8 cellular contexts compared by ENCODE assay signal in the genomic region with DNA sequence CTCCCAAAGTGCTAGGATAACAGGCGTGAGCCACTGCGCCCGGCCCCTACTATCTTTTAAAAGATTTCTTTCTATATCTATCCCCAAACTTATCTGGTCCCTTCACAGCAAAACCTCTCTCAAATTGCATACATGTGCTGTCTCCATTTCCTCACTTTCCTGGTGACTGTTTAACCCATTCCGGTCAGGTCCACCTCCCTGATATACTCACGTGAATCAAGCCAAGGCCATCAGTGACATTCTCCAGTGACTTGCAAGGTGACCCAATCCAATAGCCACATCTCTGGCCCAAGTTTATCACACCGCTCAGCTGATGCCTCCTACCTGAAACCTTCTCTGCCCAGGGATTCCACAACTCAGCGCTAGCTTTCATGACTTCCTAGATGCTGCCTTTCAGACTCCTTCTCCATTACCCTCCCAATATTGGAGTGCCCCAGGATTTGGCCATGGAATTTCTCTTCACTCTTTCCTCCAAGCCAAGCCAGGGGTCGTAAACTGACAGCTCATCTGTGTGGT. TPM values are rescaled to one million over a fixed set of nuclear protein-coding genes. Genes with fewer than 3 reads are reported as not detected.
A peak's percentile ranks its signal among the peaks of the same experiment; 100 is the strongest.
DNase-seq lines count a peak whose midpoint lies in the region; ATAC-seq, FAIRE-seq and TF ChIP-seq lines count a peak whose summit lies in the region.

No MANE protein-coding gene starts in this region.

- H2AFZ ChIP-seq in K562 (ENCODE audit: low read depth, low read length) = peak overlapping the region; percentile 43; the same call in 1 of the 2 replicates

- intact Hi-C loops in K562 (cut with micrococcal nuclease) = loop anchor here (5.0 kb wide), 1 partner anchor 81 kb away; no protein-coding TSS in a partner anchor

- H3K79me2 ChIP-seq in K562 (ENCODE audit: control insufficient read depth, insufficient read depth, low read length) = peaks cover 43% of the 10 kb centered on the region

- CTCF ChIA-PET in K562 (lab: Yijun Ruan, JAX; ENCODE audit: low intra/inter-chr PET ratio) = interaction anchor here (0.5 kb wide), 1 partner anchor 63 kb away, joined by 3 read pairs; no protein-coding TSS in a partner anchor

- H3K27ac Mint-ChIP-seq in naive thymus-derived CD8-positive, alpha-beta T cell = peak overlapping the region; percentile 72 to 98 (median 96)

- H4K20me1 ChIP-seq in BLaER1 treated with 17β-estradiol and CSF1 and Interleukin-3, amounts not matched to agents 10 nM and 100 nM = peaks cover 0 to 66% (median 13%) of the 10 kb centered on the region in 11 experiments; a peak in 19 of 22 replicates
- H4K20me1 ChIP-seq in K562 (replicated peaks; ENCODE audit: control insufficient read depth, insufficient read depth, low read length) = no peaks in the 10 kb centered on the region

- H3K9me3 ChIP-seq in BLaER1 treated with 17β-estradiol and CSF1 and Interleukin-3, amounts not matched to agents 10 nM and 100 nM (replicated peaks in 1 of 11) = no peaks in the 10 kb centered on the region
- H3K9me3 ChIP-seq in HUES64 (ENCODE audit: insufficient read depth, low read depth, low read length) (no peaks in the 10 kb centered on the region), K562 (replicated peaks; ENCODE audit: control insufficient read depth, insufficient read depth, low read depth, low read length) (no peaks in the 10 kb centered on the region)

- peaks cover 0 to 26% (median 18%) of the 10 kb centered on the region in 11 experiments; a peak in 12 of 22 replicates for H3K36me3 ChIP-seq in BLaER1 treated with 17β-estradiol and CSF1 and Interleukin-3, amounts not matched to agents 10 nM and 100 nM
- H3K36me3 ChIP-seq in HUES64 (ENCODE audit: insufficient read depth, low read length) (0 out of 2 replicates have a peak, but pooled peaks cover 2% of the 10 kb centered on the region), K562 (ENCODE audit: control insufficient read depth, insufficient read depth, low read length) (peaks cover 4% of the 10 kb centered on the region; the same call in 1 of the 3 replicates)

- WGBS in HUES64 = 92% methylated on average over 8 of the region's 8 CpGs
- 14% methylated on average over 8 of the region's 8 CpGs for WGBS in K562 (ENCODE audit: insufficient coverage, low coverage, missing lambda C conversion rate)

- H3K4me3 ChIP-seq in BLaER1 treated with 17β-estradiol and CSF1 and Interleukin-3, amounts not matched to agents 10 nM and 100 nM = peak overlapping the region; percentile 59 to 98 (median 65)
- peak overlapping the region; percentile 87 for H3K4me3 ChIP-seq in HUES64 (ENCODE audit: low read length)
- peak overlapping the region; percentile 97 for H3K4me3 ChIP-seq in K562

- peak overlapping the region; percentile 87 to 93 (median 90) for H3K4me3 Mint-ChIP-seq in naive thymus-derived CD8-positive, alpha-beta T cell

- H3K9me3 Mint-ChIP-seq in naive thymus-derived CD8-positive, alpha-beta T cell = no peaks in the 10 kb centered on the region

- TF ChIP-seq CTCF in K562 (IDR thresholded peaks at IDR 0.05 in 2 of 3, conservative IDR thresholded peaks at IDR 0.05 in 1 of 3; ENCODE audit: insufficient read depth in 2 of 3, low read depth in 1 of 3, low read length in 3 of 3) = no peak

- H3K27ac ChIP-seq in BLaER1 treated with 17β-estradiol and CSF1 and Interleukin-3, amounts not matched to agents 10 nM and 100 nM = peak overlapping the region; percentile 39 to 100 (median 100); a peak in 21 of 22 replicates
- H3K27ac ChIP-seq in HUES64 (ENCODE audit: low read depth, low read length) (no peak overlapping the region), K562 (ENCODE audit: extremely low read depth, low read depth, low read length) (peak overlapping the region; percentile 99)

- TF ChIP-seq RAD21 in K562 (CRISPR knock-in tag; conservative IDR thresholded peaks at IDR 0.05 in 1 of 2, IDR thresholded peaks at IDR 0.05 in 1 of 2) = no peak

- H3K4me1 Mint-ChIP-seq in naive thymus-derived CD8-positive, alpha-beta T cell = peaks cover 18 to 63% (median 46%) of the 10 kb centered on the region in 4 donors

- peak overlapping the region; percentile 84 to 98 (median 95) for H3K4me2 ChIP-seq in BLaER1 treated with 17β-estradiol and CSF1 and Interleukin-3, amounts not matched to agents 10 nM and 100 nM
- H3K4me2 ChIP-seq in K562 (ENCODE audit: insufficient read depth, low read length) = peak overlapping the region; percentile 81

- H3K36me3 Mint-ChIP-seq in naive thymus-derived CD8-positive, alpha-beta T cell = peaks cover 0 to 2% (median 0%) of the 10 kb centered on the region in 3 donors

- peak overlapping the region; percentile 78 to 100 (median 100) for H3K9ac ChIP-seq in BLaER1 treated with 17β-estradiol and CSF1 and Interleukin-3, amounts not matched to agents 10 nM and 100 nM
- no peak overlapping the region for H3K9ac ChIP-seq in HUES64 (ENCODE audit: low read depth, low read length)
- H3K9ac ChIP-seq in K562 (ENCODE audit: insufficient read depth in 1 of 2, low read depth in 2 of 2, low read length in 2 of 2) = peak overlapping the region; percentile 75 to 84; a peak in 3 of 4 replicates

- ATAC-seq in K562 (no peak), HG02623 (IDR thresholded peaks at IDR 0.05; ENCODE audit: unreplicated experiment) (no peak), HG03520 (IDR thresholded peaks at IDR 0.05; ENCODE audit: unreplicated experiment) (no peak)
- ATAC-seq in naive thymus-derived CD8-positive, alpha-beta T cell = no peak

- POLR2A ChIA-PET in K562 (lab: Yijun Ruan, JAX) = interaction anchor here (0.6 to 3.2 kb wide), 6 partner anchors 9 to 138 kb away, joined by 3 to 24 read pairs (median 5); no protein-coding TSS in a partner anchor
- POLR2A ChIA-PET in naive thymus-derived CD8-positive, alpha-beta T cell (lab: Charles Lee) = interaction anchor here (0.7 to 16.1 kb wide), 10 partner anchors 9 to 245 kb away, joined by 3 to 485 read pairs (median 22); a partner anchor contains a TSS

- H3K27me3 ChIP-seq in BLaER1 treated with 17β-estradiol and CSF1 and Interleukin-3, amounts not matched to agents 10 nM and 100 nM = no peaks in the 10 kb centered on the region
- H3K27me3 ChIP-seq in HUES64 (ENCODE audit: insufficient read depth, low read length) (no peaks in the 10 kb centered on the region), K562 (ENCODE audit: control insufficient read depth in 2 of 2, insufficient read depth in 2 of 2, low read length in 2 of 2) (no peaks in the 10 kb centered on the region)

- TF ChIP-seq POLR2A in K562 (conservative IDR thresholded peaks at IDR 0.05) = no peak

- in situ Hi-C loops in K562 (cut with MboI) = no loop called here

- TF ChIP-seq EP300 in K562 (IDR thresholded peaks at IDR 0.05; ENCODE audit: low read length) = no peak

- TSS peak; percentile 67 for BruUV-seq in K562 (replicated peaks; lab: Mats Ljungman, UMichigan)

- H3K4me1 ChIP-seq in BLaER1 treated with 17β-estradiol and CSF1 and Interleukin-3, amounts not matched to agents 10 nM and 100 nM = peaks cover 69 to 75% (median 73%) of the 10 kb centered on the region in 10 experiments
- H3K4me1 ChIP-seq in HUES64 (ENCODE audit: insufficient read depth, low read length) (peaks cover 11% of the 10 kb centered on the region; the same call in 1 of the 2 replicates), K562 (replicated peaks in 1 of 2; ENCODE audit: control insufficient read depth in 2 of 2, insufficient read depth in 2 of 2, low read length in 2 of 2) (peaks cover 15 to 21% of the 10 kb centered on the region in 2 experiments; a peak in 4 of 5 replicates)

- H3K27me3 Mint-ChIP-seq in naive thymus-derived CD8-positive, alpha-beta T cell = no peaks in the 10 kb centered on the region

- FAIRE-seq in K562 (lab: Jason Lieb, UNC) = no peak

- DNase-seq in K562 (ENCODE audit: extremely low read depth in 1 of 4, low spot score in 3 of 4) = peak in 3 of 4 experiments; percentile 16 to 57 (median 16)
- DNase-seq in naive thymus-derived CD8-positive, alpha-beta T cell = no peak
- no peak for DNase-seq in NCI-H2081 treated with DMSO at 0.1 percent for 48 hours (lab: John Stamatoyannopoulos, UW)
- DNase-seq in activated CD8-positive, alpha-beta memory T cell treated with anti-CD3 and anti-CD28 coated beads, Interleukin-2, amount 50 U/mL, for 48 hours = no peak

- no peaks in the 10 kb centered on the region for H3K9me1 ChIP-seq in K562 (ENCODE audit: control insufficient read depth, insufficient read depth, low read length)

RNA-seq across cellular contexts. Expression of a gene that starts 1.4 kb away (rescaled TPM):
- polyA plus RNA-seq in HUES64 (2013, experiment 1 of 2) = 58.9 TPM
- 56.5 TPM for polyA plus RNA-seq in HUES64 (2013, experiment 2 of 2)
- total RNA-seq in K562 (2011; cell fraction: chromatin; rRNA removed; ENCODE audit: low replicate concordance) = 41.2 and 61.0 TPM in 2 replicates
- total RNA-seq in K562 (2011; cell fraction: nucleolus; rRNA removed) = 26.5 and 26.8 TPM in 2 replicates
- 34.7 and 46.6 TPM in 2 replicates for total RNA-seq in K562 (2011; cell fraction: nucleoplasm; rRNA removed)
- 31.3 and 34.6 TPM in 2 replicates for total RNA-seq in K562 (2014; rRNA removed)
- total RNA-seq in K562 (2014; rRNA removed; fragmentation: Illumina TruSeq; extraction: Trizol) = 36.5 and 37.6 TPM in 2 replicates
- 45.1 and 49.2 TPM in 2 replicates for total RNA-seq in K562 (2015; rRNA removed; fragmentation: Illumina TruSeq; extraction: Trizol)
- 37.5 and 37.9 TPM in 2 replicates for total RNA-seq in K562 (2021)
- polyA plus RNA-seq in K562 (2011; rRNA removed) = 21.0 and 33.9 TPM in 2 replicates
- 17.2 and 19.3 TPM in 2 replicates for polyA plus RNA-seq in K562 (2011; cell fraction: cytosol; rRNA removed)
- polyA plus RNA-seq in K562 (2011; cell fraction: nucleus; rRNA removed) = 12.8 and 14.9 TPM in 2 replicates
- polyA plus RNA-seq in K562 (2012) = 27.6 and 33.5 TPM in 2 replicates
- 41.0 and 47.1 TPM in 2 replicates for polyA plus RNA-seq in K562 (2014; fragmentation: Illumina TruSeq; extraction: Trizol)
- polyA plus RNA-seq in K562 (2014; fragmentation: Nextera tagmentation; extraction: Ambion mirVana) = 10 to 100 TPM in 1 of 2 experiments, 1 to 10 TPM in 1; 7.8 to 11.0 TPM
- 26.4 and 27.5 TPM in 2 replicates for polyA plus RNA-seq in K562 (2014; rRNA removed)
- 34.2 and 51.3 TPM in 2 replicates for polyA minus RNA-seq in K562 (2011; rRNA and poly(A)+ RNA removed)
- 21.9 and 28.2 TPM in 2 replicates for polyA minus RNA-seq in K562 (2011; cell fraction: cytosol; rRNA and poly(A)+ RNA removed)
- polyA minus RNA-seq in K562 (2011; cell fraction: nucleus; rRNA and poly(A)+ RNA removed) = 10.4 and 17.2 TPM in 2 replicates
- total RNA-seq in naive thymus-derived CD8-positive, alpha-beta T cell = 10 to 100 TPM; 67.5 to 67.6 TPM
- 10 to 100 TPM; 37.1 to 61.1 (median 51.9) TPM for polyA plus RNA-seq in naive thymus-derived CD8-positive, alpha-beta T cell

RNA-seq across cellular contexts. Expression of a gene that starts 32.3 kb away (rescaled TPM):
- polyA plus RNA-seq in HUES64 (2013, experiment 1 of 2) = 6.0 TPM
- polyA plus RNA-seq in HUES64 (2013, experiment 2 of 2) = 8.7 TPM
- 26.1 and 49.9 TPM in 2 replicates for total RNA-seq in K562 (2011; cell fraction: chromatin; rRNA removed; ENCODE audit: low replicate concordance)
- total RNA-seq in K562 (2011; cell fraction: nucleolus; rRNA removed) = 21.0 and 27.9 TPM in 2 replicates
- total RNA-seq in K562 (2011; cell fraction: nucleoplasm; rRNA removed) = 23.4 and 27.7 TPM in 2 replicates
- total RNA-seq in K562 (2014; rRNA removed) (3.5 and 7.9 TPM in 2 replicates), K562 (2014; rRNA removed; fragmentation: Illumina TruSeq; extraction: Trizol) (1.2 and 1.4 TPM in 2 replicates), K562 (2015; rRNA removed; fragmentation: Illumina TruSeq; extraction: Trizol) (3.0 and 3.1 TPM in 2 replicates), K562 (2021) (25.4 and 31.1 TPM in 2 replicates)
- polyA plus RNA-seq in K562 (2011; rRNA removed) (2.2 and 6.3 TPM in 2 replicates), K562 (2014; fragmentation: Illumina TruSeq; extraction: Trizol) (10.0 and 14.1 TPM in 2 replicates), K562 (2014; fragmentation: Nextera tagmentation; extraction: Ambion mirVana) (under 1 TPM; 0.36 to 0.37 TPM), K562 (2014; rRNA removed) (7.2 and 9.2 TPM in 2 replicates)
- 1.4 and 2.4 TPM in 2 replicates for polyA plus RNA-seq in K562 (2011; cell fraction: cytosol; rRNA removed)
- polyA plus RNA-seq in K562 (2011; cell fraction: nucleus; rRNA removed) = 19.6 and 20.6 TPM in 2 replicates
- polyA plus RNA-seq in K562 (2012) = 14.5 and 15.2 TPM in 2 replicates
- polyA minus RNA-seq in K562 (2011; rRNA and poly(A)+ RNA removed) = 4.9 and 6.9 TPM in 2 replicates
- polyA minus RNA-seq in K562 (2011; cell fraction: cytosol; rRNA and poly(A)+ RNA removed) = 8.8 and 31.9 TPM in 2 replicates
- 7.0 and 19.2 TPM in 2 replicates for polyA minus RNA-seq in K562 (2011; cell fraction: nucleus; rRNA and poly(A)+ RNA removed)
- total RNA-seq in naive thymus-derived CD8-positive, alpha-beta T cell = 10 to 100 TPM; 50.1 to 57.2 TPM
- polyA plus RNA-seq in naive thymus-derived CD8-positive, alpha-beta T cell = 1 to 10 TPM; 1.5 to 3.0 (median 2.3) TPM

Comparison
In these comparisons a context has a peak if more than half of its experiments do, and no peak if none do; other contexts are left out.
1. DNase-seq: peak in K562 (3 of 4); none in naive thymus-derived CD8-positive, alpha-beta T cell (0 of 10), NCI-H2081 treated with DMSO at 0.1 percent for 48 hours (single experiment) and activated CD8-positive, alpha-beta memory T cell treated with anti-CD3 and anti-CD28 coated beads, Interleukin-2, amount 50 U/mL, for 48 hours (single experiment).
2. Peak in every context shown above with its lines, with median percentiles within 50 percentile points of each other: H3K4me3 ChIP-seq.